In the genomic region with DNA sequence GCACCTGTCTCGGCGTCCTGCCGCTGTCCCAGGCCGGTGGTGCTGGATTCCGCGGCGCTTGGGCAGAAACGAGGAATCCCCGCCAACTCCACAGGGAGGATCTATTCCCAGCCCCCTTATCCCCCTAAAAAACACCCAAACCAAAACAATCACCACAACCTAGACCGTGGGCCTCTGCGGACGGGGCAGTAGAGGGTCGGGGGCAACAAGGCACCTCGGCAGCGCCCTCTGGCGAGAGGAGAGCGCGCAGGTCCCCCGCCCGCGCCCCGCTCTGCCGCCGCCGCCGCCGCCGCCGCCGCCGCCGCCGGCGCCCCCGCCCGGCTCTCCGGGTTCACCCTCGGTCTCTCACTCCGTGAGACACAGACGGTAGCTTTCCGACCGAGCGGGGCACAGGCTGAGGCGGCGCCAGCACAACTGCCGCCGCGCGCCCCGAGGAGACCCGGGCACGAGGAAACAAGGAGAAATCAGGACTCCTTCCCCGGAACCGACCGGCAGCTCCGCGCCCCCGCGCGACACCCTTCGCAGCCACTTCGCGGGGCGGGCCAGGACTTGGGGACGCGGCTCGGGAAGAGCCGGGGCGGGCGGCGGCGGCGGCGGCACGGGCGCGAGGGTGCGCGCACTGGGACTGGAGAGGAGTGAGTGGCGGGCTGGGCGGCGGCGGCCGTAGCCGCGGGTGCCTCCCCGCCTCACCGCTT, we compare ENCODE assay signal across 1 cellular context.
TF ChIP-seq lines count a peak whose summit lies in the region.

Gene SLC35F1, plus strand, starts transcription at position 360 of the 695 bp plus-strand sequence.

TF ChIP-seq in HepG2, 621 proteins besides CTCF, POLR2A, EP300 and RAD21 (continued from another document and continues in another):
- TF ChIP-seq ZNF407 (CRISPR knock-in tag; IDR thresholded peaks at IDR 0.05; ENCODE audit: not compliant biosample characterization) (no peak), THAP7 (CRISPR knock-in tag; IDR thresholded peaks at IDR 0.05) (no peak), ZNF20 (CRISPR knock-in tag; IDR thresholded peaks at IDR 0.05) (no peak), REXO4 (CRISPR knock-in tag; IDR thresholded peaks at IDR 0.05; ENCODE audit: borderline replicate concordance) (no peak), HOXA5 (CRISPR knock-in tag; IDR thresholded peaks at IDR 0.05) (no peak; the same call in 1 of the 2 replicates), REST (IDR thresholded peaks at IDR 0.05; ENCODE audit: borderline replicate concordance in 1 of 2, low read depth in 1 of 2, low read length in 2 of 2) (peak; percentile 69 to 94), ZNF672 (CRISPR knock-in tag; IDR thresholded peaks at IDR 0.05) (no peak), TCF12 (IDR thresholded peaks at IDR 0.05) (no peak), TCF12 (CRISPR knock-in tag; IDR thresholded peaks at IDR 0.05) (no peak), ZNF547 (CRISPR knock-in tag; IDR thresholded peaks at IDR 0.05) (no peak), SCMH1 (CRISPR knock-in tag; IDR thresholded peaks at IDR 0.05; ENCODE audit: borderline replicate concordance) (no peak), SRY (CRISPR knock-in tag; IDR thresholded peaks at IDR 0.05) (0 out of 2 replicates have a peak, but pooled peaks have one; percentile 47), HNRNPUL1 (IDR thresholded peaks at IDR 0.05; ENCODE audit: low read depth, low read length) (no peak), NCOA1 (CRISPR knock-in tag; IDR thresholded peaks at IDR 0.05) (no peak), LRRFIP1 (CRISPR knock-in tag; conservative IDR thresholded peaks at IDR 0.05) (no peak), TFAP4 (IDR thresholded peaks at IDR 0.05; ENCODE audit: borderline replicate concordance, low read depth) (no peak), ZNF121 (CRISPR knock-in tag; IDR thresholded peaks at IDR 0.05) (peak; percentile 44; the same call in 1 of the 2 replicates), ZBTB7A (CRISPR knock-in tag; IDR thresholded peaks at IDR 0.05) (0 out of 2 replicates have a peak, but pooled peaks have one; percentile 27), ZNF839 (CRISPR knock-in tag; IDR thresholded peaks at IDR 0.05; ENCODE audit: borderline replicate concordance) (no peak), ZMYM2 (CRISPR knock-in tag; IDR thresholded peaks at IDR 0.05) (no peak), ZNF879 (CRISPR knock-in tag; IDR thresholded peaks at IDR 0.05) (no peak), SOX13 (IDR thresholded peaks at IDR 0.05) (no peak), SOX13 (CRISPR knock-in tag; conservative IDR thresholded peaks at IDR 0.05 in 1 of 2, IDR thresholded peaks at IDR 0.05 in 1 of 2) (no peak), ZNF713 (CRISPR knock-in tag; IDR thresholded peaks at IDR 0.05) (no peak), ZMYM4 (CRISPR knock-in tag; IDR thresholded peaks at IDR 0.05) (0 out of 2 replicates have a peak, but pooled peaks have one; percentile 24), ZNF180 (CRISPR knock-in tag; IDR thresholded peaks at IDR 0.05; ENCODE audit: borderline replicate concordance, low read depth) (no peak), STAG1 (CRISPR knock-in tag; IDR thresholded peaks at IDR 0.05) (peak; percentile 24; the same call in 1 of the 2 replicates), ZNF12 (CRISPR knock-in tag; IDR thresholded peaks at IDR 0.05) (no peak; the same call in 1 of the 2 replicates)
- TF ChIP-seq, protein P1, sequence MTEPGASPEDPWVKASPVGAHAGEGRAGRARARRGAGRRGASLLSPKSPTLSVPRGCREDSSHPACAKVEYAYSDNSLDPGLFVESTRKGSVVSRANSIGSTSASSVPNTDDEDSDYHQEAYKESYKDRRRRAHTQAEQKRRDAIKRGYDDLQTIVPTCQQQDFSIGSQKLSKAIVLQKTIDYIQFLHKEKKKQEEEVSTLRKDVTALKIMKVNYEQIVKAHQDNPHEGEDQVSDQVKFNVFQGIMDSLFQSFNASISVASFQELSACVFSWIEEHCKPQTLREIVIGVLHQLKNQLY (CRISPR knock-in tag; IDR thresholded peaks at IDR 0.05): no peak
- TF ChIP-seq, protein P2, sequence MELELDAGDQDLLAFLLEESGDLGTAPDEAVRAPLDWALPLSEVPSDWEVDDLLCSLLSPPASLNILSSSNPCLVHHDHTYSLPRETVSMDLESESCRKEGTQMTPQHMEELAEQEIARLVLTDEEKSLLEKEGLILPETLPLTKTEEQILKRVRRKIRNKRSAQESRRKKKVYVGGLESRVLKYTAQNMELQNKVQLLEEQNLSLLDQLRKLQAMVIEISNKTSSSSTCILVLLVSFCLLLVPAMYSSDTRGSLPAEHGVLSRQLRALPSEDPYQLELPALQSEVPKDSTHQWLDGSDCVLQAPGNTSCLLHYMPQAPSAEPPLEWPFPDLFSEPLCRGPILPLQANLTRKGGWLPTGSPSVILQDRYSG (CRISPR knock-in tag; IDR thresholded peaks at IDR 0.05): no peak
- TF ChIP-seq, protein P3, sequence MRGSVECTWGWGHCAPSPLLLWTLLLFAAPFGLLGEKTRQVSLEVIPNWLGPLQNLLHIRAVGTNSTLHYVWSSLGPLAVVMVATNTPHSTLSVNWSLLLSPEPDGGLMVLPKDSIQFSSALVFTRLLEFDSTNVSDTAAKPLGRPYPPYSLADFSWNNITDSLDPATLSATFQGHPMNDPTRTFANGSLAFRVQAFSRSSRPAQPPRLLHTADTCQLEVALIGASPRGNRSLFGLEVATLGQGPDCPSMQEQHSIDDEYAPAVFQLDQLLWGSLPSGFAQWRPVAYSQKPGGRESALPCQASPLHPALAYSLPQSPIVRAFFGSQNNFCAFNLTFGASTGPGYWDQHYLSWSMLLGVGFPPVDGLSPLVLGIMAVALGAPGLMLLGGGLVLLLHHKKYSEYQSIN (CRISPR knock-in tag; IDR thresholded peaks at IDR 0.05; ENCODE audit: borderline replicate concordance): no peak
- TF ChIP-seq, protein P4, sequence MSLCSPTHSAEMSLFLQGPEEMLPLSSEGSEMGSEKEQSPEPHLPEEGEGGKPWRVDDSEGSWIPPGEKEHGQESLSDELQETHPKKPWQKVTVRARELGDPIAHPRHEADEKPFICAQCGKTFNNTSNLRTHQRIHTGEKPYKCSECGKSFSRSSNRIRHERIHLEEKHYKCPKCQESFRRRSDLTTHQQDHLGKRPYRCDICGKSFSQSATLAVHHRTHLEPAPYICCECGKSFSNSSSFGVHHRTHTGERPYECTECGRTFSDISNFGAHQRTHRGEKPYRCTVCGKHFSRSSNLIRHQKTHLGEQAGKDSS (CRISPR knock-in tag; IDR thresholded peaks at IDR 0.05; ENCODE audit: borderline replicate concordance, low read depth): no peak
- TF ChIP-seq, protein P5, sequence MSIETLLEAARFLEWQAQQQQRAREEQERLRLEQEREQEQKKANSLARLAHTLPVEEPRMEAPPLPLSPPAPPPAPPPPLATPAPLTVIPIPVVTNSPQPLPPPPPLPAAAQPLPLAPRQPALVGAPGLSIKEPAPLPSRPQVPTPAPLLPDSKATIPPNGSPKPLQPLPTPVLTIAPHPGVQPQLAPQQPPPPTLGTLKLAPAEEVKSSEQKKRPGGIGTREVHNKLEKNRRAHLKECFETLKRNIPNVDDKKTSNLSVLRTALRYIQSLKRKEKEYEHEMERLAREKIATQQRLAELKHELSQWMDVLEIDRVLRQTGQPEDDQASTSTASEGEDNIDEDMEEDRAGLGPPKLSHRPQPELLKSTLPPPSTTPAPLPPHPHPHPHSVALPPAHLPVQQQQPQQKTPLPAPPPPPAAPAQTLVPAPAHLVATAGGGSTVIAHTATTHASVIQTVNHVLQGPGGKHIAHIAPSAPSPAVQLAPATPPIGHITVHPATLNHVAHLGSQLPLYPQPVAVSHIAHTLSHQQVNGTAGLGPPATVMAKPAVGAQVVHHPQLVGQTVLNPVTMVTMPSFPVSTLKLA (IDR thresholded peaks at IDR 0.05): no peak
